ENCODE assay signal across 14 cellular contexts in genomic region chr19:54436031-54436523, GRCh38. TPM values are rescaled to one million over a fixed set of nuclear protein-coding genes. Genes with fewer than 3 reads are reported as not detected.
A peak's percentile ranks its signal among the peaks of the same experiment; 100 is the strongest.
DNase-seq lines count a peak whose midpoint lies in the region; ATAC-seq and TF ChIP-seq lines count a peak whose summit lies in the region.
"Had no signal": no experiment of that assay in that cellular context is flagged by ENCODE, and none has a peak within 500 bp of the region (broad histone marks: within the 10 kb centered on the region; RNA-seq: fewer than 3 reads in every experiment).

No MANE protein-coding gene starts in this region.

- no peaks in the 10 kb centered on the region for H3K79me2 ChIP-seq in neural cell (replicated peaks; ENCODE audit: insufficient read depth, low read length)

- no peaks in the 10 kb centered on the region for H3K9me2 ChIP-seq in neural cell (ENCODE audit: insufficient read depth, low read length)

- TF ChIP-seq CTCF in AG04450 (IDR thresholded peaks at IDR 0.05; ENCODE audit: low read depth, low read length) (peak; percentile 20; the same call in 1 of the 2 replicates), neural cell (IDR thresholded peaks at IDR 0.05; ENCODE audit: poor library complexity, severe bottlenecking) (no peak)

- H3K27me3 ChIP-seq in AG04450 (ENCODE audit: control insufficient read depth, insufficient read depth, low read length) (no peaks in the 10 kb centered on the region), neural cell (ENCODE audit: insufficient read depth, low read depth, low read length) (no peaks in the 10 kb centered on the region)

- no peak for ATAC-seq in HG02970 (IDR thresholded peaks at IDR 0.05; ENCODE audit: low FRiP score, unreplicated experiment)
- ATAC-seq in HG02981 (IDR thresholded peaks at IDR 0.05; ENCODE audit: unreplicated experiment) = no peak

- H4K20me1 ChIP-seq in neural cell (ENCODE audit: insufficient read depth) = no peaks in the 10 kb centered on the region

- H3K9ac ChIP-seq in neural cell (ENCODE audit: low read length) = peak overlapping the region; percentile 16

- DNase-seq in AG04450 (ENCODE audit: low read depth, low spot score) (no peak), anterior cingulate cortex (lab: John Stamatoyannopoulos, UW) (peak in 38 of 58 donors; percentile 6 to 71 (median 42)), head of caudate nucleus (peak in 22 of 42 donors; percentile 27 to 74 (median 54)), SHP77 (lab: John Stamatoyannopoulos, UW) (no peak), NCI-H82 (lab: John Stamatoyannopoulos, UW) (no peak)
- DNase-seq: activated CD8-positive, alpha-beta memory T cell treated with anti-CD3 and anti-CD28 coated beads for 24 hours; cortex of kidney; NCI-H2107; trophoblast cell had no signal

- no peak overlapping the region for H3K4me2 ChIP-seq in neural cell (ENCODE audit: low read length)
- H3K4me2 ChIP-seq: smooth muscle cell had no signal

- intact Hi-C loops in head of caudate nucleus (cut with DNase I) = no loop called here

- H3K4me3 ChIP-seq in AG04450 (ENCODE audit: low read depth, low read length) (no peak overlapping the region), neural cell (ENCODE audit: low read length) (no peak overlapping the region)
- H3K4me3 ChIP-seq: smooth muscle cell had no signal

- CTCF ChIA-PET in AG04450 (lab: Charles Lee) = no interaction called here

- H3F3A ChIP-seq in neural cell (ENCODE audit: insufficient read depth, low read length, poor library complexity, severe bottlenecking) = no peaks in the 10 kb centered on the region

- no peak for TF ChIP-seq RAD21 in neural cell (conservative IDR thresholded peaks at IDR 0.05)

- H3K9me3 ChIP-seq in AG04450 (ENCODE audit: control insufficient read depth, insufficient read depth, low read length) = no peaks in the 10 kb centered on the region
- no peaks in the 10 kb centered on the region for H3K9me3 ChIP-seq in neural cell (ENCODE audit: low read length)

- H3K36me3 ChIP-seq in neural cell (ENCODE audit: insufficient read depth, low read length) = no peaks in the 10 kb centered on the region

- POLR2A ChIA-PET in AG04450 (lab: Yijun Ruan, JAX) = interaction anchor here (0.5 to 2.7 kb wide), 2 partner anchors 8 to 12 kb away, joined by 9 to 14 read pairs; partner anchors contain the start of gene LENG8

- no peak for TF ChIP-seq EP300 in neural cell (conservative IDR thresholded peaks at IDR 0.05; ENCODE audit: poor library complexity, severe bottlenecking)

- no peak overlapping the region for H3K27ac ChIP-seq in AG04450 (ENCODE audit: low read depth, low read length)
- no peak overlapping the region for H3K27ac ChIP-seq in neural cell (ENCODE audit: low read length)

- H2AFZ ChIP-seq in neural cell (ENCODE audit: low read depth, low read length) = no peak overlapping the region

TF ChIP-seq in neural cell, 6 proteins besides CTCF, POLR2A, EP300 and RAD21:
- TF ChIP-seq SMC3 (conservative IDR thresholded peaks at IDR 0.05; ENCODE audit: poor library complexity) = no peak
- no peak for TF ChIP-seq EZH2 (IDR thresholded peaks at IDR 0.05; ENCODE audit: borderline replicate concordance, insufficient read depth, low read length, poor library complexity, severe bottlenecking)
- no peak for TF ChIP-seq POLR2AphosphoS5 (IDR thresholded peaks at IDR 0.05)
- TF ChIP-seq MXI1 (conservative IDR thresholded peaks at IDR 0.05; ENCODE audit: poor library complexity, severe bottlenecking) = no peak
- TF ChIP-seq TAF1 (IDR thresholded peaks at IDR 0.05; ENCODE audit: low read depth) = no peak
- no peak for TF ChIP-seq REST (IDR thresholded peaks at IDR 0.05; ENCODE audit: borderline replicate concordance)

RNA-seq across cellular contexts. Expression of gene LENG8, which starts 12.9 kb away (rescaled TPM):
- 16.1 and 25.2 TPM in 2 replicates for polyA plus RNA-seq in AG04450 (2011; rRNA removed)
- polyA minus RNA-seq in AG04450 (2011; rRNA and poly(A)+ RNA removed) = 29.0 and 38.6 TPM in 2 replicates
- 24.2 and 50.8 TPM in 2 replicates for polyA plus RNA-seq in neural cell
- polyA minus RNA-seq in neural cell = 54.8 and 72.5 TPM in 2 replicates

RNA-seq across cellular contexts. Expression of gene TTYH1, which starts 20.8 kb away (rescaled TPM):
- polyA plus RNA-seq in AG04450 (2011; rRNA removed) (not detected in 2 replicates), neural cell (33.4 and 36.1 TPM in 2 replicates)
- polyA minus RNA-seq in AG04450 (2011; rRNA and poly(A)+ RNA removed) = not detected in 2 replicates
- polyA minus RNA-seq in neural cell = 23.4 and 35.3 TPM in 2 replicates

RNA-seq across cellular contexts. Expression of gene LENG9, which starts 27.5 kb away (rescaled TPM):
- polyA plus RNA-seq in AG04450 (2011; rRNA removed) (0.63 and 1.3 TPM in 2 replicates), neural cell (0.58 and 0.82 TPM in 2 replicates)
- polyA minus RNA-seq in AG04450 (2011; rRNA and poly(A)+ RNA removed) = 1.7 and 1.9 TPM in 2 replicates
- polyA minus RNA-seq in neural cell = 1.5 and 2.2 TPM in 2 replicates
- polyA plus RNA-seq: IgD-negative memory B cell had no signal

RNA-seq across cellular contexts. Expression of gene CDC42EP5, which starts 37.0 kb away (rescaled TPM):
- polyA plus RNA-seq in AG04450 (2011; rRNA removed) = 12.3 and 17.7 TPM in 2 replicates
- polyA minus RNA-seq in AG04450 (2011; rRNA and poly(A)+ RNA removed) = 2.3 and 2.4 TPM in 2 replicates
- polyA plus RNA-seq in neural cell = not detected in 2 replicates
- polyA minus RNA-seq in neural cell = not detected in 2 replicates
- polyA plus RNA-seq: IgD-negative memory B cell had no signal

Comparison
In these comparisons a context has a peak if more than half of its experiments do, and no peak if none do; other contexts are left out.
1. DNase-seq: peak in anterior cingulate cortex (38 of 58) and head of caudate nucleus (22 of 42); none in AG04450 (single experiment), SHP77 (0 of 2) and NCI-H82 (single experiment).
2. RNA of gene TTYH1, which starts 20.8 kb away (polyA plus RNA-seq): 33.4 to 36.1 TPM in neural cell; not detected in AG04450; every median in the first group is over 10 times any median in the second.